Comparison of ENCODE assay signal across 17 cellular contexts in the genomic region with DNA sequence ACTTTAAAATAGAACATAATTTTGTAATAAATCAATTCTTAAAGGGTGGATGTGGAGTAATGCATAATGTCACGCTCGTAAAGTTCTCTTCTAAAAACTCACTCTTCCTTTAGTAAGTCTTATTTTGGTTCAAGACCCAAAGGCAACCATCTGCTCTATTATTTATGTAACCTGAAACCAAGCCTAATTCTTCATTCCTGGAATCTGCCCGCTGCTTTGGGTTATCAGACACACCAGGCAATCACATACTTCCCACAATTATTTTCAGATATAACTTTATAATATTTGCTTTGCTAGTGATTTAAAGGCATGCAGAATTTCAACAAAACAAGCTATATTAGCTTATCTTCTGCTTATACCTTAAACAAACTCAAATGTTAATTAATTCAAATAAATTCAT.
"Had no signal": no experiment of that assay in that cellular context is flagged by ENCODE, and none has a peak within 500 bp of the region (broad histone marks: within the 10 kb centered on the region; RNA-seq: fewer than 3 reads in every experiment).

No MANE protein-coding gene starts in this region.

- H3K4me1 ChIP-seq: adrenal gland, transverse colon had no signal

- H3K27me3 ChIP-seq: adrenal gland, dorsolateral prefrontal cortex, transverse colon had no signal

- H3K4me3 ChIP-seq: adrenal gland, dorsolateral prefrontal cortex, transverse colon had no signal

- H3K27ac ChIP-seq: adrenal gland, dorsolateral prefrontal cortex, transverse colon had no signal

- H3K9me3 ChIP-seq: adrenal gland, transverse colon had no signal

- ATAC-seq: activated CD4-positive, alpha-beta T cell treated with anti-CD3 and anti-CD28 coated beads for 36 hours; left ventricle myocardium superior; right cardiac atrium; stimulated activated naive CD8-positive, alpha-beta T cell treated with anti-CD3 and anti-CD28 coated beads, Interleukin-15, Interleukin-2, amounts not matched to agents 100 U/mL and 50 U/mL, for 24 hours had no signal

- DNase-seq: activated CD4-positive, alpha-beta memory T cell treated with anti-CD3 and anti-CD28 coated beads, Interleukin-2, amount 10 ng/mL, durations not matched to agents 7 days and 5 days; activated CD4-positive, alpha-beta T cell treated with anti-CD3 and anti-CD28 coated beads for 36 hours; activated effector memory CD4-positive, alpha-beta T cell treated with anti-CD3 and anti-CD28 coated beads, Interleukin-2, amount 50 U/mL, for 16 hours; activated T-cell treated with anti-CD3 and anti-CD28 coated beads, Interleukin-2, amount 50 U/mL, for 24 hours; adrenal gland; dorsolateral prefrontal cortex; endodermal cell; erythroblast; hippocampal formation; kidney; left ventricle myocardium superior; mesenchymal stem cell; right cardiac atrium; small intestine; stimulated activated naive CD8-positive, alpha-beta T cell treated with anti-CD3 and anti-CD28 coated beads, Interleukin-15, Interleukin-2, amounts not matched to agents 100 U/mL and 50 U/mL, for 24 hours; T-helper 9 cell; transverse colon had no signal
